Comparison of ENCODE assay signal across 11 cellular contexts in the genomic region with DNA sequence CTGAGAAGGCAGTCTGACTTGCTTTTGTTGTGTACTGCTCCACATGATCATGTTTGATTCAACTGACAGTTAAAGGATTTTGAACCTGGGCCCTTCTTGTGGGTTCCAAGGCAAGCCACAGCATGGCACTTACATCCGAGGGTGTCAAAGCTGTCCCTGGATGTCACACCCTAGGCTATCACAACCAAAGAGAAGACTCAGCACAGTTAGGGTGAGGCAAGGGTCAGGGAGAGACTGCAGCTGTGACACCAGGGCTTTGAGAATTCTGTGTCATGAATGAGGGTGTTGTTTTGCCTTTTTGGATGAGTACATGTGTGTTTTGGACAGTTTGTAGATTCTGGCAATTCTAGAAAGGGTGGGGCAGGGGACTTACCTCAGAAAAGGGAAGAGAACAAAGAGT. TPM values are rescaled to one million over a fixed set of nuclear protein-coding genes. Genes with fewer than 3 reads are reported as not detected.
DNase-seq lines count a peak whose midpoint lies in the region; ATAC-seq, FAIRE-seq and TF ChIP-seq lines count a peak whose summit lies in the region.
"Had no signal": no experiment of that assay in that cellular context is flagged by ENCODE, and none has a peak within 500 bp of the region (broad histone marks: within the 10 kb centered on the region; RNA-seq: fewer than 3 reads in every experiment).

No MANE protein-coding gene starts in this region.

- no peaks in the 10 kb centered on the region for H3K79me2 ChIP-seq in H9 (ENCODE audit: insufficient read depth, low read length)

- H2AK5ac ChIP-seq in H9 (ENCODE audit: insufficient read length, low read length) = no peak overlapping the region

- H3K79me1 ChIP-seq in H9 (ENCODE audit: insufficient read depth, low read depth, low read length, poor library complexity, severe bottlenecking) = no peaks in the 10 kb centered on the region

- WGBS in H9 (ENCODE audit: extremely low coverage, insufficient read length, low lambda C conversion rate) = no CpG with 5 or more reads among the region's 1 CpG

- no peak overlapping the region for H4K91ac ChIP-seq in H9 (ENCODE audit: insufficient read length, low read depth, low read length)

- no TSS peak for BruUV-seq in MCF 10A (replicated peaks; lab: Mats Ljungman, UMichigan)

- peak; percentile 64 to 88 for ATAC-seq in naive thymus-derived CD8-positive, alpha-beta T cell
- ATAC-seq in HG03457 (IDR thresholded peaks at IDR 0.05; ENCODE audit: unreplicated experiment) = no peak
- ATAC-seq: psoas muscle had no signal

- no peak overlapping the region for H3K9ac ChIP-seq in H9 (ENCODE audit: extremely low read depth, insufficient read length, low read length)

- H2BK20ac ChIP-seq in H9 (ENCODE audit: low read depth, low read length, poor library complexity, severe bottlenecking) = no peak overlapping the region

- H2BK15ac ChIP-seq in H9 (ENCODE audit: low read depth, low read length) = no peak overlapping the region

- no peak overlapping the region for H3K23ac ChIP-seq in H9 (ENCODE audit: insufficient read length, low read depth, low read length)

- no peak overlapping the region for H2AFZ ChIP-seq in H9 (ENCODE audit: low read length)

- H3K27me3 Mint-ChIP-seq in MCF 10A (ENCODE audit: insufficient read depth, unreplicated experiment) (no peaks in the 10 kb centered on the region), H9 (ENCODE audit: low read depth) (no peaks in the 10 kb centered on the region), HFFc6 (ENCODE audit: insufficient read depth) (no peaks in the 10 kb centered on the region)
- no peaks in the 10 kb centered on the region for H3K27me3 Mint-ChIP-seq in naive thymus-derived CD8-positive, alpha-beta T cell

- no peak overlapping the region for H2BK12ac ChIP-seq in H9 (ENCODE audit: insufficient read length, low read depth, low read length)

- H4K20me1 ChIP-seq in H9 (ENCODE audit: control insufficient read depth, insufficient read depth, insufficient read length) = no peaks in the 10 kb centered on the region

- H3K27ac ChIP-seq in H9 (ENCODE audit: insufficient read length, low read depth, low read length) = no peak overlapping the region
- H3K27ac ChIP-seq: psoas muscle, thoracic aorta had no signal

- TF ChIP-seq POLR2A in GM12891 (IDR thresholded peaks at IDR 0.05; ENCODE audit: low read depth, low read length) = no peak

- TF ChIP-seq CTCF in MCF 10A (IDR thresholded peaks at IDR 0.05; ENCODE audit: unreplicated experiment) (no peak), H9 (conservative IDR thresholded peaks at IDR 0.05) (no peak), HFFc6 (IDR thresholded peaks at IDR 0.05) (no peak)

- H3K4ac ChIP-seq in H9 (ENCODE audit: low read depth, low read length) = no peak overlapping the region

- POLR2A ChIA-PET in MCF 10A (lab: Yijun Ruan, JAX) = interaction anchor here (0.8 to 1.3 kb wide), 6 partner anchors 10 to 113 kb away, joined by 3 to 6 read pairs (median 4); no protein-coding TSS in a partner anchor
- POLR2A ChIA-PET in naive thymus-derived CD8-positive, alpha-beta T cell (lab: Charles Lee) = interaction anchor here (1.0 kb wide), 1 partner anchor 114 kb away, joined by 3 read pairs; no protein-coding TSS in a partner anchor

- no peaks in the 10 kb centered on the region for H3K9me3 ChIP-seq in H9 (ENCODE audit: control insufficient read depth, low read depth, low read length)
- H3K9me3 ChIP-seq: psoas muscle, thoracic aorta had no signal

- no peak overlapping the region for H3K18ac ChIP-seq in H9 (ENCODE audit: insufficient read length, low read depth, low read length)

- H3K56ac ChIP-seq in H9 (ENCODE audit: insufficient read length, low read depth, low read length) = no peak overlapping the region

- peaks cover 17% of the 10 kb centered on the region for H3K4me1 Mint-ChIP-seq in MCF 10A (ENCODE audit: insufficient read depth, unreplicated experiment)
- H3K4me1 Mint-ChIP-seq in naive thymus-derived CD8-positive, alpha-beta T cell = peaks cover 17 to 49% (median 42%) of the 10 kb centered on the region in 4 donors
- H3K4me1 Mint-ChIP-seq in H9 = peaks cover 34 to 35% of the 10 kb centered on the region in 2 experiments
- peaks cover 51% of the 10 kb centered on the region for H3K4me1 Mint-ChIP-seq in HFFc6 (ENCODE audit: low read depth)

- no peaks in the 10 kb centered on the region for H3K23me2 ChIP-seq in H9 (ENCODE audit: insufficient read length, low read depth, low read length, poor library complexity, severe bottlenecking)

- H4K5ac ChIP-seq in H9 (ENCODE audit: insufficient read length, low read depth, low read length) = no peak overlapping the region

- no peak overlapping the region for H4K8ac ChIP-seq in H9 (replicated peaks; ENCODE audit: insufficient read length, low read depth, low read length)

- H3K27me3 ChIP-seq in H9 (ENCODE audit: insufficient read depth, low read length) = no peaks in the 10 kb centered on the region

- H3K36me3 Mint-ChIP-seq in MCF 10A (ENCODE audit: insufficient read depth, unreplicated experiment) (no peaks in the 10 kb centered on the region), H9 (ENCODE audit: insufficient read depth in 1 of 3, low read depth in 3 of 3) (peaks cover 0 to 9% (median 5%) of the 10 kb centered on the region in 3 experiments; a peak in 3 of 7 replicates), HFFc6 (ENCODE audit: low read depth) (peaks cover 9% of the 10 kb centered on the region; the same call in 1 of the 2 replicates)
- no peaks in the 10 kb centered on the region for H3K36me3 Mint-ChIP-seq in naive thymus-derived CD8-positive, alpha-beta T cell

- H2BK120ac ChIP-seq in H9 (ENCODE audit: low read depth, low read length, poor library complexity, severe bottlenecking) = no peak overlapping the region

- no peak overlapping the region for H2BK5ac ChIP-seq in H9 (ENCODE audit: insufficient read length, low read length)

- no peak overlapping the region for H3T11ph ChIP-seq in H9 (ENCODE audit: low read length)

- intact Hi-C loops in MCF 10A (cut with micrococcal nuclease) = loop anchor here (10.0 kb wide), 2 partner anchors 322 to 472 kb away; a partner anchor contains a TSS

- no peak overlapping the region for H3K4me2 ChIP-seq in H9 (ENCODE audit: insufficient read depth, insufficient read length, low read length)

- CTCF ChIA-PET in MCF 10A (lab: Yijun Ruan, JAX) = interaction anchor here (0.6 to 1.2 kb wide), 3 partner anchors 32 to 748 kb away, joined by 3 to 7 read pairs (median 4); no protein-coding TSS in a partner anchor

- H3K9me3 Mint-ChIP-seq in MCF 10A (ENCODE audit: unreplicated experiment) = no peaks in the 10 kb centered on the region
- H3K9me3 Mint-ChIP-seq in naive thymus-derived CD8-positive, alpha-beta T cell = peaks cover 0 to 4% (median 0%) of the 10 kb centered on the region in 9 donors
- peaks cover 8 to 9% of the 10 kb centered on the region in 2 experiments; a peak in 3 of 5 replicates for H3K9me3 Mint-ChIP-seq in H9
- H3K9me3 Mint-ChIP-seq in HFFc6 = peaks cover 7% of the 10 kb centered on the region

- peaks cover 6% of the 10 kb centered on the region; the same call in 1 of the 2 replicates for H3K4me1 ChIP-seq in H9 (ENCODE audit: insufficient read depth, low read length)
- H3K4me1 ChIP-seq: psoas muscle had no signal

- H3K27ac Mint-ChIP-seq in MCF 10A (ENCODE audit: low read depth, unreplicated experiment) = peak overlapping the region; percentile 65
- H3K27ac Mint-ChIP-seq in naive thymus-derived CD8-positive, alpha-beta T cell = peak overlapping the region; percentile 2 to 78 (median 50)
- no peak overlapping the region; a peak in 1 of 7 replicates for H3K27ac Mint-ChIP-seq in H9
- H3K27ac Mint-ChIP-seq in HFFc6 = no peak overlapping the region

- no peak overlapping the region for H3K14ac ChIP-seq in H9 (ENCODE audit: insufficient read depth, low read length)

- peak overlapping the region; percentile 17 for H3K4me3 Mint-ChIP-seq in MCF 10A (ENCODE audit: unreplicated experiment)
- H3K4me3 Mint-ChIP-seq in naive thymus-derived CD8-positive, alpha-beta T cell = peak overlapping the region; percentile 3 to 75 (median 40)
- no peak overlapping the region for H3K4me3 Mint-ChIP-seq in H9
- H3K4me3 Mint-ChIP-seq in HFFc6 = no peak overlapping the region

- DNase-seq in GM12891 (ENCODE audit: insufficient read length, low spot score) (no peak), MV-4-11 (lab: John Stamatoyannopoulos, UW) (peak; percentile 34), MCF 10A (ENCODE audit: unreplicated experiment) (no peak), H9 (no peak), HFFc6 (no peak)
- peak in 5 of 10 donors; percentile 23 to 64 (median 38) for DNase-seq in naive thymus-derived CD8-positive, alpha-beta T cell
- DNase-seq: NCI-H1694, psoas muscle, SW 1271 had no signal

- FAIRE-seq in GM12891 (lab: Jason Lieb, UNC) = no peak

TF ChIP-seq in GM12891, 5 proteins besides CTCF, POLR2A, EP300 and RAD21:
- no peak for TF ChIP-seq POU2F2 (IDR thresholded peaks at IDR 0.05; ENCODE audit: low read depth, low read length)
- 0 out of 2 replicates have a peak, but pooled peaks have one; percentile 10 for TF ChIP-seq SPI1 (IDR thresholded peaks at IDR 0.05; ENCODE audit: low read depth, low read length)

RNA-seq across cellular contexts. Expression of a gene that starts 37.8 kb away (rescaled TPM):
- 9.6 TPM for polyA plus RNA-seq in GM12891 (2012; ENCODE audit: low read depth, missing spikeins)
- total RNA-seq in MCF 10A (2022) (28.9 and 32.9 TPM in 2 replicates), H9 (2021) (39.0 and 39.9 TPM in 2 replicates)
- 10 to 100 TPM; 26.5 to 27.3 TPM for total RNA-seq in naive thymus-derived CD8-positive, alpha-beta T cell
- polyA plus RNA-seq in naive thymus-derived CD8-positive, alpha-beta T cell = 1 to 10 TPM; 4.3 to 6.0 (median 5.1) TPM
- 10 to 100 TPM; 14.7 to 19.8 (median 17.2) TPM for total RNA-seq in HFFc6 (2021; fragmentation: NEBNext Ultra II Directional; extraction: Animal tissue kit (Norgen Biotek cat#: 25700))

Comparison
In these comparisons a context has a peak if more than half of its experiments do, and no peak if none do; other contexts are left out.
1. H3K27ac Mint-ChIP-seq: peak in MCF 10A (single experiment) and naive thymus-derived CD8-positive, alpha-beta T cell (10 of 10); none in H9 (0 of 3) and HFFc6 (single experiment).
2. H3K4me3 Mint-ChIP-seq: peak in MCF 10A (single experiment) and naive thymus-derived CD8-positive, alpha-beta T cell (10 of 10); none in H9 (0 of 2) and HFFc6 (single experiment).